22 cellular contexts compared by ENCODE assay signal in genomic region chr3:143309622-143310190, GRCh38.
"Had no signal": no experiment of that assay in that cellular context is flagged by ENCODE, and none has a peak within 500 bp of the region (broad histone marks: within the 10 kb centered on the region; RNA-seq: fewer than 3 reads in every experiment).

No MANE protein-coding gene starts in this region.

- DNase-seq: activated CD4-positive, alpha-beta T cell treated with anti-CD3 and anti-CD28 coated beads, Interleukin-2, amount 10 ng/mL, durations not matched to agents 24 days and 14 days; activated CD4-positive, CD25-positive, alpha-beta regulatory T cell; activated CD8-positive, alpha-beta memory T cell treated with anti-CD3 and anti-CD28 coated beads, Interleukin-2, amount 50 U/mL, for 4 hours; activated CD8-positive, alpha-beta T cell treated with anti-CD3 and anti-CD28 coated beads, Interleukin-2, amount 10 ng/mL, durations not matched to agents 7 days and 5 days; activated effector memory CD4-positive, alpha-beta T cell treated with anti-CD3 and anti-CD28 coated beads, Interleukin-2, amount 50 U/mL, for 16 hours; activated T-cell treated with anti-CD3 and anti-CD28 coated beads, Interleukin-2, amount 50 U/mL, for 48 hours; amniotic stem cell; effector CD8-positive, alpha-beta T cell; left colon; mammary epithelial cell; mucosa of descending colon; naive thymus-derived CD8-positive, alpha-beta T cell; nucleus accumbens; right lobe of liver; stimulated activated CD4-positive, alpha-beta T cell treated with anti-CD3 and anti-CD28 coated beads, Interleukin-1b, Interleukin-23, amount 100 ng/mL, for 48 hours; stimulated activated naive CD8-positive, alpha-beta T cell treated with anti-CD3 and anti-CD28 coated beads, Interleukin-15, amount 100 ng/mL, for 72 hours; thyroid gland; uterus had no signal

- FAIRE-seq: islet of Langerhans had no signal

- H3K4me3 Mint-ChIP-seq: activated CD4-positive, alpha-beta T cell treated with anti-CD3 and anti-CD28 coated beads, Interleukin-2, amount 10 ng/mL, durations not matched to agents 24 days and 14 days; activated CD8-positive, alpha-beta T cell treated with anti-CD3 and anti-CD28 coated beads, Interleukin-2, amount 10 ng/mL, durations not matched to agents 7 days and 5 days; activated naive CD4-positive, alpha-beta T cell treated with anti-CD3 and anti-CD28 coated beads, Interleukin-2, amount 50 U/mL, for 24 hours; brain; naive thymus-derived CD8-positive, alpha-beta T cell; stimulated activated naive CD8-positive, alpha-beta T cell treated with anti-CD3 and anti-CD28 coated beads, Interleukin-15, amount 100 ng/mL, for 72 hours had no signal

- H3K36me3 ChIP-seq: gastroesophageal sphincter, right lobe of liver, thyroid gland, uterus had no signal

- H3K9me3 ChIP-seq: gastroesophageal sphincter, mucosa of descending colon, right lobe of liver, thyroid gland, uterus had no signal

- H3K9me3 Mint-ChIP-seq: activated CD4-positive, alpha-beta T cell treated with anti-CD3 and anti-CD28 coated beads, Interleukin-2, amount 10 ng/mL, durations not matched to agents 24 days and 14 days; activated naive CD4-positive, alpha-beta T cell treated with anti-CD3 and anti-CD28 coated beads, Interleukin-2, amount 50 U/mL, for 24 hours; brain; naive thymus-derived CD8-positive, alpha-beta T cell; stimulated activated naive CD8-positive, alpha-beta T cell treated with anti-CD3 and anti-CD28 coated beads, Interleukin-15, amount 100 ng/mL, for 72 hours had no signal

- H3K27ac Mint-ChIP-seq: activated CD4-positive, alpha-beta T cell treated with anti-CD3 and anti-CD28 coated beads, Interleukin-2, amount 10 ng/mL, durations not matched to agents 24 days and 14 days; activated CD8-positive, alpha-beta T cell treated with anti-CD3 and anti-CD28 coated beads, Interleukin-2, amount 10 ng/mL, durations not matched to agents 7 days and 5 days; activated naive CD4-positive, alpha-beta T cell treated with anti-CD3 and anti-CD28 coated beads, Interleukin-2, amount 50 U/mL, for 24 hours; naive thymus-derived CD8-positive, alpha-beta T cell; stimulated activated naive CD8-positive, alpha-beta T cell treated with anti-CD3 and anti-CD28 coated beads, Interleukin-15, amount 100 ng/mL, for 72 hours had no signal

- H3K4me1 Mint-ChIP-seq: stimulated activated naive CD8-positive, alpha-beta T cell treated with anti-CD3 and anti-CD28 coated beads, Interleukin-15, amount 100 ng/mL, for 72 hours had no signal

- H3K27me3 Mint-ChIP-seq: activated CD4-positive, alpha-beta T cell treated with anti-CD3 and anti-CD28 coated beads, Interleukin-2, amount 10 ng/mL, durations not matched to agents 24 days and 14 days; activated naive CD4-positive, alpha-beta T cell treated with anti-CD3 and anti-CD28 coated beads, Interleukin-2, amount 50 U/mL, for 24 hours; brain; naive thymus-derived CD8-positive, alpha-beta T cell; stimulated activated naive CD8-positive, alpha-beta T cell treated with anti-CD3 and anti-CD28 coated beads, Interleukin-15, amount 100 ng/mL, for 72 hours had no signal

- H3K27me3 ChIP-seq: gastroesophageal sphincter, right lobe of liver, thyroid gland, uterus had no signal

- ATAC-seq: activated CD8-positive, alpha-beta T cell treated with anti-CD3 and anti-CD28 coated beads, Interleukin-2, amount 10 ng/mL, durations not matched to agents 7 days and 5 days; gastroesophageal sphincter; left colon; mucosa of descending colon; naive thymus-derived CD8-positive, alpha-beta T cell; right lobe of liver; stimulated activated naive CD8-positive, alpha-beta T cell treated with anti-CD3 and anti-CD28 coated beads, Interleukin-15, amount 100 ng/mL, for 72 hours had no signal

- H3K4me3 ChIP-seq: gastroesophageal sphincter, mucosa of descending colon, right lobe of liver, thyroid gland, uterus had no signal

- H3K27ac ChIP-seq: gastroesophageal sphincter, right lobe of liver, thyroid gland, uterus had no signal

- H3K36me3 Mint-ChIP-seq: activated naive CD4-positive, alpha-beta T cell treated with anti-CD3 and anti-CD28 coated beads, Interleukin-2, amount 50 U/mL, for 24 hours; brain had no signal
